In genomic region chr20:54251093-54251492, GRCh38 we compare ENCODE assay signal across 1 cellular context.
A peak's percentile ranks its signal among the peaks of the same experiment; 100 is the strongest.
TF ChIP-seq lines count a peak whose summit lies in the region.

No MANE protein-coding gene starts in this region.

TF ChIP-seq in HepG2, 621 proteins besides CTCF, POLR2A, EP300 and RAD21:
- TF ChIP-seq TGIF2 (CRISPR knock-in tag; IDR thresholded peaks at IDR 0.05) (no peak), ATF7 (IDR thresholded peaks at IDR 0.05) (peak; percentile 98), ATF7 (CRISPR knock-in tag; IDR thresholded peaks at IDR 0.05) (no peak), CREB1 (IDR thresholded peaks at IDR 0.05) (peak; percentile 98), CREB1 (CRISPR knock-in tag; IDR thresholded peaks at IDR 0.05) (no peak)
